ENCODE assay signal across 25 cellular contexts in the genomic region with DNA sequence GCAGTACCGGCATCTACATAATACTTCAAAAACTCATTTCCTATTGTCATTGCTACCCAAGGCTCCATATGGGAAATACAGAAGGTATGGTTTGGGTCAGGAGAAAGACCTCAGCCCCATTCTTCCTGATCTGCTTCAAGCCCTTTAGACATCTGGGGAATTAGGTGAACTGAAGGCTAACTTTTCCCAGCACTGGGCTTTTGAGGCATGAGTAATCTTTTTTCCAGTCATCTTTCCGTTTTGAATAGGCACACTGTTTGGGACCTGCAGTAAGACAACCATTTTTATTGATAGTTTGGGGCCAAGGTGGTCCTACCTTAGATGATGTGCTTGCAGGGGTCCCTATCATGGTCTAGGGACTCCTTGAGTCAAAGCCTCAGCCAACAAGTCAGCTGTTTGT.
"Had no signal": no experiment of that assay in that cellular context is flagged by ENCODE, and none has a peak within 500 bp of the region (broad histone marks: within the 10 kb centered on the region; RNA-seq: fewer than 3 reads in every experiment).

No MANE protein-coding gene starts in this region.

- H3K4me2 ChIP-seq: neural progenitor cell had no signal

- DNase-seq: activated CD4-positive, alpha-beta T cell treated with anti-CD3 and anti-CD28 coated beads, Interleukin-2, amount 50 U/mL, for 1 hour; activated CD4-positive, CD25-positive, alpha-beta regulatory T cell treated with anti-CD3 and anti-CD28 coated beads, Interleukin-2, amount 50 U/mL, for 72 hours; activated CD8-positive, alpha-beta memory T cell treated with anti-CD3 and anti-CD28 coated beads for 24 hours; activated effector memory CD4-positive, alpha-beta T cell treated with anti-CD3 and anti-CD28 coated beads, Interleukin-2, amount 50 U/mL, for 16 hours; activated naive CD4-positive, alpha-beta T cell treated with anti-CD3 and anti-CD28 coated beads, Interleukin-2, amount 50 U/mL, for 16 hours; activated T-cell treated with anti-CD3 and anti-CD28 coated beads, Interleukin-2, amount 50 U/mL, for 72 hours; effector memory CD8-positive, alpha-beta T cell; hippocampal formation; kidney glomerular epithelial cell; left ventricle myocardium inferior; naive thymus-derived CD4-positive, alpha-beta T cell; right cardiac atrium; stimulated activated CD4-positive, alpha-beta T cell treated with anti-CD3 and anti-CD28 coated beads, Interleukin-2, amount 100 ng/mL, for 48 hours; stimulated activated naive CD8-positive, alpha-beta T cell treated with anti-CD3 and anti-CD28 coated beads, Interleukin-15, amount 100 ng/mL, for 72 hours; SW 1271; T-helper 2 cell; transverse colon; uterus had no signal

- H2AFZ ChIP-seq: neural progenitor cell had no signal

- H3K4me1 ChIP-seq: ascending aorta, left ventricle myocardium inferior, neural progenitor cell, prostate gland, suprapubic skin, transverse colon, uterus had no signal

- H3K27me3 ChIP-seq: ascending aorta, cardiac muscle cell, neural progenitor cell, suprapubic skin, transverse colon, uterus had no signal

- H3K9me3 ChIP-seq: ascending aorta, prostate gland, transverse colon, uterus had no signal

- H3K9ac ChIP-seq: neural progenitor cell had no signal

- H3K27ac ChIP-seq: ascending aorta, cardiac muscle cell, left ventricle myocardium inferior, neural progenitor cell, prostate gland, skin epidermis, suprapubic skin, transverse colon, uterus, VCaP had no signal

- H3K36me3 ChIP-seq: ascending aorta, cardiac muscle cell, left ventricle myocardium inferior, neural progenitor cell, prostate gland, suprapubic skin, transverse colon, uterus had no signal

- H3K4me3 ChIP-seq: ascending aorta, cardiac muscle cell, left ventricle myocardium inferior, neural progenitor cell, prostate gland, skin epidermis, suprapubic skin, transverse colon, uterus had no signal
